Comparison of ENCODE assay signal across 28 cellular contexts in the genomic region with DNA sequence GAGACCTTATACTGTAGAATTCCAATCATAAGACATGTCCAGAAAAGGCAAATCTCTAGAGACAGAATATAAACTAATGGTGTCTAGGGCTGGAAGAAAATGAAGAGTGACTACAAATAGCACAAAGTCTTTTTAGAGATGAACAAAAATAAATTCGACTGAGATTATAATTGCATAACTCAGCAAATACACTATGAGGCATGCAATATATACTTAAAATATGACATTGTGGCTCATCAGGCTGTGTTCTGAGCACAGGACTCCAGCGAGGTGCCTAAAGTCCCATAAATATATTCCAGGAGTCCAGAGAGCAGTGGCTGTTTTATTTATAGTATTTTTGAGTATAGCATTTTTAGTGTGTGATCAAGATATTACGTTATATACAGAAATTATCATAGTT.
"Had no signal": no experiment of that assay in that cellular context is flagged by ENCODE, and none has a peak within 500 bp of the region (broad histone marks: within the 10 kb centered on the region; RNA-seq: fewer than 3 reads in every experiment).

No MANE protein-coding gene starts in this region.

- H3K27me3 ChIP-seq: ovary, thyroid gland, tibial nerve, upper lobe of left lung, vagina had no signal

- H3K36me3 ChIP-seq: neutrophil, ovary, stomach, thoracic aorta, thyroid gland, tibial nerve, upper lobe of left lung, vagina had no signal

- H3K4me1 ChIP-seq: parathyroid adenoma, psoas muscle, thyroid gland, tibial nerve, upper lobe of left lung, vagina had no signal

- H3K27ac ChIP-seq: neutrophil, ovary, parathyroid adenoma, psoas muscle, stomach, thoracic aorta, thyroid gland, tibial nerve, upper lobe of left lung, vagina had no signal

- H3K9me3 ChIP-seq: neutrophil, ovary, psoas muscle, stomach, thoracic aorta, thyroid gland, tibial nerve, upper lobe of left lung, vagina had no signal

- DNase-seq: naive B cell; naive thymus-derived CD8-positive, alpha-beta T cell; nephron progenitor cell; nucleus accumbens; ovary; posterior cingulate gyrus; psoas muscle; right cardiac atrium; small intestine; stimulated activated CD4-positive, alpha-beta T cell treated with anti-CD3 and anti-CD28 coated beads, Interleukin-15, amount 100 ng/mL, for 24 hours; stimulated activated CD4-positive, alpha-beta T cell treated with anti-CD3 and anti-CD28 coated beads, Interleukin-2, amount 100 ng/mL, for 24 hours; stimulated activated CD4-positive, alpha-beta T cell treated with anti-CD3 and anti-CD28 coated beads, Interleukin-2, amount 100 ng/mL, for 48 hours; stimulated activated CD4-positive, alpha-beta T cell treated with anti-CD3 and anti-CD28 coated beads, Interleukin-4, amount 100 ng/mL, for 24 hours; stimulated activated naive B cell treated with anti-CD40 and anti-IgM and Interleukin-4, amounts not matched to agents 10 μg/mL and 1 μg/mL and 100 μg/mL, for 72 hours; stimulated activated naive CD4-positive, alpha-beta T cell treated with Interleukin-2 at 50 U/mL for 16 hours; stomach; thyroid gland; trophoblast cell; upper lobe of left lung had no signal

- H3K9ac ChIP-seq: parathyroid adenoma had no signal

- ATAC-seq: natural killer cell treated with Interleukin-12 subunit alpha and Interleukin-12 subunit beta and Interleukin-15 and Interleukin-18, amount 100 ng/mL, for 72 hours; psoas muscle; right cardiac atrium; sciatic nerve; stimulated activated effector memory CD8-positive, alpha-beta T cell treated with anti-CD3 and anti-CD28 coated beads, Interleukin-12 subunit alpha, Interleukin-12 subunit beta, amount 100 ng/mL, for 72 hours had no signal

- H2AFZ ChIP-seq: parathyroid adenoma had no signal

- FAIRE-seq: small intestine, urothelium cell line had no signal

- H3K79me2 ChIP-seq: parathyroid adenoma had no signal

- H3K4me3 ChIP-seq: ovary, psoas muscle, stomach, thoracic aorta, thyroid gland, tibial nerve, upper lobe of left lung, vagina had no signal
